ENCODE assay signal across 30 cellular contexts in the genomic region with DNA sequence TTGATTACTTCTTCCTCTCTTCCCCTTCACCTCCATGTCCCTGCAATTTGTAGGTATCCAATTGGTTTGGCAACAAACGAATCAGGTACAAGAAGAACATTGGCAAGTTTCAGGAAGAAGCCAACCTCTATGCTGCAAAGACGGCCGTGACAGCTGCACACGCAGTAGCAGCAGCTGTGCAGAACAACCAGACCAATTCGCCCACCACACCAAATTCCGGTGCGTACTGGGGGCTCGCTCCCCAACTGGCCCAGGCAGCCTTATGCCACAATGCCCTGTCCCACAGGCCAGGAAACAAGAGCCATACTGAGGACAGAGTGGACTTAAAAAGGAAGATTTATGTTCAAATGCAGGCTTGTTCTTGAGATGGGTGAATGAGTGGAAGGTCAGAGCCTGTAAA.
DNase-seq lines count a peak whose midpoint lies in the region; ATAC-seq, FAIRE-seq and TF ChIP-seq lines count a peak whose summit lies in the region.
"Had no signal": no experiment of that assay in that cellular context is flagged by ENCODE, and none has a peak within 500 bp of the region (broad histone marks: within the 10 kb centered on the region; RNA-seq: fewer than 3 reads in every experiment).

No MANE protein-coding gene starts in this region.

- peaks cover 6% of the 10 kb centered on the region for H3K36me3 Mint-ChIP-seq in astrocyte (ENCODE audit: low read depth, unreplicated experiment)
- peaks cover 3% of the 10 kb centered on the region for H3K36me3 Mint-ChIP-seq in activated T-helper 2 cell treated with anti-CD3 and anti-CD28 coated beads, Interferon-gamma antibody, Interleukin-2, Interleukin-4, amounts not matched to agents 10 μg/mL and 5 μg/mL and 100 μg/mL, durations not matched to agents 14 hours and 24 hours and 36 hours (ENCODE audit: low read depth)

- H3K27ac ChIP-seq in astrocyte (ENCODE audit: low read depth, low read length) (no peak overlapping the region), caudate nucleus (ENCODE audit: low read depth, low read length) (peak overlapping the region; percentile 58), aorta (ENCODE audit: low read depth in 1 of 2, low read length in 2 of 2) (no peak overlapping the region)
- H3K27ac ChIP-seq: HL-60, KMS-11, PC-9 had no signal

- no peak overlapping the region for H3K9ac ChIP-seq in astrocyte (ENCODE audit: low read length)
- H3K9ac ChIP-seq: KMS-11 had no signal

- H3K4me3 ChIP-seq in astrocyte (ENCODE audit: insufficient read depth, low read depth, low read length) (no peak overlapping the region), aorta (ENCODE audit: low read length in 2 of 2) (no peak overlapping the region)
- H3K4me3 ChIP-seq: PC-9 had no signal

- H3K4me3 Mint-ChIP-seq in astrocyte (ENCODE audit: unreplicated experiment) = no peak overlapping the region
- no peak overlapping the region for H3K4me3 Mint-ChIP-seq in activated T-helper 2 cell treated with anti-CD3 and anti-CD28 coated beads, Interferon-gamma antibody, Interleukin-2, Interleukin-4, amounts not matched to agents 10 μg/mL and 5 μg/mL and 100 μg/mL, durations not matched to agents 14 hours and 24 hours and 36 hours (ENCODE audit: low read depth)
- H3K4me3 Mint-ChIP-seq: CD14-positive monocyte; CD8-positive, alpha-beta memory T cell had no signal

- no peak for DNase-seq in astrocyte (ENCODE audit: low read depth)
- DNase-seq in caudate nucleus (lab: John Stamatoyannopoulos, UW) = peak in 2 of 61 donors; percentile 26 to 32
- DNase-seq in myocyte (ENCODE audit: low read depth) = peak; percentile 60
- peak; percentile 46 for DNase-seq in retina
- DNase-seq in aorta = no peak
- DNase-seq in NCI-H1417 (lab: John Stamatoyannopoulos, UW) = no peak
- no peak for DNase-seq in activated T-helper 2 cell treated with anti-CD3 and anti-CD28 coated beads, Interferon-gamma antibody, Interleukin-2, Interleukin-4, amounts not matched to agents 10 μg/mL and 5 μg/mL and 100 μg/mL, durations not matched to agents 14 hours and 24 hours and 36 hours (ENCODE audit: low spot score)
- DNase-seq: 8988T; ACHN; BE2C; CD8-positive, alpha-beta memory T cell; DMS79 treated with DMSO at 0.1 percent for 48 hours; GF-D8; MM.1S; NCI-H1694; NCI-H2029 treated with DMSO at 0.1 percent for 48 hours; NCI-H526; NCI-H82; NK-92 treated with Interleukin-12 subunit alpha and Interleukin-12 subunit beta, amount 100 ng/mL, for 24 hours; PC-9; Right ventricle myocardium superior; RPMI8226 had no signal

- FAIRE-seq in astrocyte (lab: Jason Lieb, UNC) = no peak
- FAIRE-seq: GM12891, GM19239 had no signal

- peak overlapping the region; percentile 1 for H3K4me2 ChIP-seq in astrocyte (ENCODE audit: low read length)
- H3K4me2 ChIP-seq: KMS-11, PC-9 had no signal

- H3K27me3 Mint-ChIP-seq in astrocyte (ENCODE audit: low read depth, unreplicated experiment) = no peaks in the 10 kb centered on the region
- H3K27me3 Mint-ChIP-seq in activated T-helper 2 cell treated with anti-CD3 and anti-CD28 coated beads, Interferon-gamma antibody, Interleukin-2, Interleukin-4, amounts not matched to agents 10 μg/mL and 5 μg/mL and 100 μg/mL, durations not matched to agents 14 hours and 24 hours and 36 hours (ENCODE audit: low read depth) = no peaks in the 10 kb centered on the region
- H3K27me3 Mint-ChIP-seq: IgD-negative memory B cell had no signal

- H3K27me3 ChIP-seq in astrocyte (ENCODE audit: insufficient read depth, low read length) = no peaks in the 10 kb centered on the region
- H3K27me3 ChIP-seq in aorta (ENCODE audit: control insufficient read depth in 1 of 2, insufficient read depth in 2 of 2, low read length in 1 of 2) = no peaks in the 10 kb centered on the region
- H3K27me3 ChIP-seq: BE2C had no signal

- H3K9me3 Mint-ChIP-seq in astrocyte (ENCODE audit: unreplicated experiment) = peaks cover 3% of the 10 kb centered on the region
- H3K9me3 Mint-ChIP-seq in activated T-helper 2 cell treated with anti-CD3 and anti-CD28 coated beads, Interferon-gamma antibody, Interleukin-2, Interleukin-4, amounts not matched to agents 10 μg/mL and 5 μg/mL and 100 μg/mL, durations not matched to agents 14 hours and 24 hours and 36 hours = no peaks in the 10 kb centered on the region
- H3K9me3 Mint-ChIP-seq: CD14-positive monocyte; CD8-positive, alpha-beta memory T cell; IgD-negative memory B cell had no signal

- H3K79me2 ChIP-seq in astrocyte (ENCODE audit: insufficient read depth, low read length) = no peaks in the 10 kb centered on the region

- no peak for TF ChIP-seq CTCF in astrocyte (IDR thresholded peaks at IDR 0.05; ENCODE audit: insufficient read depth, low read depth, low read length)

- 95% methylated on average over 8 of the region's 8 CpGs for WGBS in aorta, 2 donors

- H3K9me3 ChIP-seq in astrocyte (ENCODE audit: insufficient read depth, low read depth, low read length) = no peaks in the 10 kb centered on the region
- peaks cover 1% of the 10 kb centered on the region for H3K9me3 ChIP-seq in aorta (ENCODE audit: control insufficient read depth, low read length)
- H3K9me3 ChIP-seq: BE2C had no signal

- H3K36me3 ChIP-seq in astrocyte (ENCODE audit: insufficient read depth, low read length) (peaks cover 7% of the 10 kb centered on the region), aorta (ENCODE audit: control insufficient read depth in 1 of 2, insufficient read depth in 2 of 2, low read length in 1 of 2) (peaks cover 3 to 4% of the 10 kb centered on the region in 2 donors)
- H3K36me3 ChIP-seq: BE2C had no signal

- H3K4me1 ChIP-seq in astrocyte (ENCODE audit: insufficient read depth, low read length) = peaks cover 4% of the 10 kb centered on the region
- H3K4me1 ChIP-seq in aorta (ENCODE audit: control insufficient read depth in 1 of 2, insufficient read depth in 2 of 2, low read length in 2 of 2) = no peaks in the 10 kb centered on the region

- H4K20me1 ChIP-seq in astrocyte (ENCODE audit: insufficient read depth, low read length) = no peaks in the 10 kb centered on the region

- H2AFZ ChIP-seq in astrocyte (ENCODE audit: low read depth, low read length) = no peak overlapping the region
- H2AFZ ChIP-seq: PC-9 had no signal

- no peak for ATAC-seq in HG02852 (IDR thresholded peaks at IDR 0.05; ENCODE audit: unreplicated experiment)
- ATAC-seq in aorta (ENCODE audit: low FRiP score) = no peak
- ATAC-seq: HCT116 had no signal

- no peak overlapping the region for H3K27ac Mint-ChIP-seq in astrocyte (ENCODE audit: unreplicated experiment)
- no peak overlapping the region for H3K27ac Mint-ChIP-seq in activated T-helper 2 cell treated with anti-CD3 and anti-CD28 coated beads, Interferon-gamma antibody, Interleukin-2, Interleukin-4, amounts not matched to agents 10 μg/mL and 5 μg/mL and 100 μg/mL, durations not matched to agents 14 hours and 24 hours and 36 hours
- H3K27ac Mint-ChIP-seq: CD8-positive, alpha-beta memory T cell; IgD-negative memory B cell had no signal

- H3K4me1 Mint-ChIP-seq in astrocyte (ENCODE audit: low read depth, unreplicated experiment) = no peaks in the 10 kb centered on the region
- no peaks in the 10 kb centered on the region for H3K4me1 Mint-ChIP-seq in activated T-helper 2 cell treated with anti-CD3 and anti-CD28 coated beads, Interferon-gamma antibody, Interleukin-2, Interleukin-4, amounts not matched to agents 10 μg/mL and 5 μg/mL and 100 μg/mL, durations not matched to agents 14 hours and 24 hours and 36 hours (ENCODE audit: low read depth)
- H3K4me1 Mint-ChIP-seq: CD8-positive, alpha-beta memory T cell had no signal

- intact Hi-C loops in aorta (cut with DNase I) = no loop called here
- intact Hi-C loops in activated T-helper 2 cell treated with anti-CD3 and anti-CD28 coated beads, Interferon-gamma antibody, Interleukin-2, Interleukin-4, amounts not matched to agents 10 μg/mL and 5 μg/mL and 100 μg/mL, durations not matched to agents 14 hours and 24 hours and 36 hours (cut with micrococcal nuclease) = no loop called here

Comparison
In these comparisons a context has a peak if more than half of its experiments do, and no peak if none do; other contexts are left out.
1. DNase-seq: peak in myocyte (single experiment) and retina (single experiment); none in astrocyte (single experiment), aorta (0 of 2), NCI-H1417 (0 of 3) and activated T-helper 2 cell treated with anti-CD3 and anti-CD28 coated beads, Interferon-gamma antibody, Interleukin-2, Interleukin-4, amounts not matched to agents 10 μg/mL and 5 μg/mL and 100 μg/mL, durations not matched to agents 14 hours and 24 hours and 36 hours (single experiment).